Comparison of ENCODE assay signal across 24 cellular contexts in genomic region chr20:19952392-19952791, GRCh38.
DNase-seq lines count a peak whose midpoint lies in the region; ATAC-seq and TF ChIP-seq lines count a peak whose summit lies in the region.
"Had no signal": no experiment of that assay in that cellular context is flagged by ENCODE, and none has a peak within 500 bp of the region (broad histone marks: within the 10 kb centered on the region; RNA-seq: fewer than 3 reads in every experiment).

No MANE protein-coding gene starts in this region.

- peak overlapping the region; percentile 33; the same call in 1 of the 2 replicates for H3K4me2 ChIP-seq in MM.1S (ENCODE audit: low read depth, low read length)
- H3K4me2 ChIP-seq in trophoblast cell (ENCODE audit: low read length): no peak overlapping the region
- H3K4me2 ChIP-seq: A549 had no signal

- no peaks in the 10 kb centered on the region for H3K36me3 ChIP-seq in MM.1S (replicated peaks; ENCODE audit: insufficient read depth, low read length)
- peaks cover 2 to 8% of the 10 kb centered on the region in 2 experiments for H3K36me3 ChIP-seq in trophoblast cell (ENCODE audit: control insufficient read depth in 1 of 2, insufficient read depth in 2 of 2, low read length in 2 of 2)
- H3K36me3 ChIP-seq: BE2C, WERI-Rb-1 had no signal

- H4K12ac ChIP-seq in trophoblast cell (ENCODE audit: low read depth, low read length): no peak overlapping the region

- no peaks in the 10 kb centered on the region for H3K36me3 Mint-ChIP-seq in activated CD4-positive, alpha-beta T cell treated with anti-CD3 and anti-CD28 coated beads for 36 hours (ENCODE audit: low read depth)

- no peaks in the 10 kb centered on the region for H3K79me2 ChIP-seq in MM.1S (ENCODE audit: low read length)
- H3K79me2 ChIP-seq in trophoblast cell (ENCODE audit: control insufficient read depth, insufficient read depth, low read length, poor library complexity): no peaks in the 10 kb centered on the region

- H2BK120ac ChIP-seq in trophoblast cell (ENCODE audit: insufficient read depth, low read length, poor library complexity): no peak overlapping the region

- H3K79me1 ChIP-seq in trophoblast cell (ENCODE audit: low read length): peaks cover 15% of the 10 kb centered on the region

- H3K9ac ChIP-seq in MM.1S (ENCODE audit: low read length): no peak overlapping the region
- H3K9ac ChIP-seq in trophoblast cell (ENCODE audit: low read length): no peak overlapping the region

- H3K4me3 Mint-ChIP-seq in activated CD4-positive, alpha-beta T cell treated with anti-CD3 and anti-CD28 coated beads for 36 hours: no peak overlapping the region
- H3K4me3 Mint-ChIP-seq: activated CD8-positive, alpha-beta T cell treated with anti-CD3 and anti-CD28 coated beads for 36 hours; activated naive CD4-positive, alpha-beta T cell treated with anti-CD3 and anti-CD28 coated beads for 36 hours; central memory CD8-positive, alpha-beta T cell; H9 had no signal

- TF ChIP-seq CTCF in MM.1S (IDR thresholded peaks at IDR 0.05; ENCODE audit: low read length): no peak

- H3K27me3 ChIP-seq in MM.1S (replicated peaks; ENCODE audit: insufficient read depth, low read length) (0 out of 2 replicates have a peak, but pooled peaks cover 3% of the 10 kb centered on the region), trophoblast cell (ENCODE audit: insufficient read depth, low read length) (no peaks in the 10 kb centered on the region)
- H3K27me3 ChIP-seq: BE2C, foreskin keratinocyte, SJSA1 had no signal

- H3K14ac ChIP-seq in trophoblast cell (ENCODE audit: low read length): no peak overlapping the region

- no peaks in the 10 kb centered on the region for H3K9me3 Mint-ChIP-seq in activated CD4-positive, alpha-beta T cell treated with anti-CD3 and anti-CD28 coated beads for 36 hours (ENCODE audit: low read depth)
- H3K9me3 Mint-ChIP-seq: activated CD8-positive, alpha-beta T cell treated with anti-CD3 and anti-CD28 coated beads for 36 hours; activated naive CD4-positive, alpha-beta T cell treated with anti-CD3 and anti-CD28 coated beads for 36 hours; central memory CD8-positive, alpha-beta T cell; H9 had no signal

- H3K27ac ChIP-seq in MM.1S (ENCODE audit: low read length) (peak overlapping the region; percentile 45; the same call in 1 of the 2 replicates), trophoblast cell (ENCODE audit: low read depth, low read length) (no peak overlapping the region)
- H3K27ac ChIP-seq: A549, foreskin keratinocyte, SJSA1, WERI-Rb-1 had no signal

- H3K4ac ChIP-seq in trophoblast cell (ENCODE audit: low read depth, low read length): no peak overlapping the region

- no peak overlapping the region for H3K23ac ChIP-seq in trophoblast cell (ENCODE audit: low read length)

- H4K91ac ChIP-seq in trophoblast cell (ENCODE audit: low read depth, low read length): peak overlapping the region; percentile 45

- no peak overlapping the region for H3K27ac Mint-ChIP-seq in activated CD4-positive, alpha-beta T cell treated with anti-CD3 and anti-CD28 coated beads for 36 hours
- H3K27ac Mint-ChIP-seq: activated CD8-positive, alpha-beta T cell treated with anti-CD3 and anti-CD28 coated beads for 36 hours; activated naive CD4-positive, alpha-beta T cell treated with anti-CD3 and anti-CD28 coated beads for 36 hours had no signal

- H3K9me3 ChIP-seq in MM.1S (replicated peaks; ENCODE audit: insufficient read depth, low read length) (no peaks in the 10 kb centered on the region), trophoblast cell (ENCODE audit: insufficient read depth, low read depth, low read length) (no peaks in the 10 kb centered on the region)
- H3K9me3 ChIP-seq: A549, BE2C, SJSA1 had no signal

- H2AFZ ChIP-seq in MM.1S (ENCODE audit: low read length): no peak overlapping the region
- no peak overlapping the region for H2AFZ ChIP-seq in trophoblast cell (ENCODE audit: insufficient read depth, low read length, poor library complexity)

- H2AK5ac ChIP-seq in trophoblast cell (ENCODE audit: low read length): no peak overlapping the region

- POLR2A ChIA-PET in activated CD4-positive, alpha-beta T cell treated with anti-CD3 and anti-CD28 coated beads for 36 hours (lab: Charles Lee): no interaction called here

- peaks cover 12% of the 10 kb centered on the region for H3F3A ChIP-seq in MM.1S (ENCODE audit: insufficient read depth, low read length)

- no peaks in the 10 kb centered on the region for H4K20me1 ChIP-seq in MM.1S (ENCODE audit: insufficient read depth, low read length)

- H3K27me3 Mint-ChIP-seq in activated CD4-positive, alpha-beta T cell treated with anti-CD3 and anti-CD28 coated beads for 36 hours: peaks cover 2% of the 10 kb centered on the region
- H3K27me3 Mint-ChIP-seq: activated CD8-positive, alpha-beta T cell treated with anti-CD3 and anti-CD28 coated beads for 36 hours had no signal

- H3K4me1 ChIP-seq in MM.1S (ENCODE audit: low read length): peaks cover 22% of the 10 kb centered on the region
- peaks cover 7 to 23% of the 10 kb centered on the region in 2 experiments for H3K4me1 ChIP-seq in trophoblast cell (ENCODE audit: control insufficient read depth in 1 of 2, insufficient read depth in 2 of 2, low read length in 2 of 2)
- H3K4me1 ChIP-seq: BE2C had no signal

- CTCF ChIA-PET in activated CD4-positive, alpha-beta T cell treated with anti-CD3 and anti-CD28 coated beads for 36 hours (lab: Charles Lee): interaction anchor here (1.6 kb wide), 1 partner anchor 42 kb away, joined by 4 read pairs; no protein-coding TSS in a partner anchor

- no CpG with 5 or more reads among the region's 3 CpGs for WGBS in trophoblast cell (ENCODE audit: extremely low coverage, insufficient coverage, insufficient read length)

- intact Hi-C loops in activated CD4-positive, alpha-beta T cell treated with anti-CD3 and anti-CD28 coated beads for 36 hours (cut with DNase I, micrococcal nuclease): no loop called here

- H4K8ac ChIP-seq in trophoblast cell (ENCODE audit: low read depth, low read length): no peak overlapping the region

- DNase-seq in activated CD4-positive, alpha-beta T cell treated with anti-CD3 and anti-CD28 coated beads for 36 hours: peak; percentile 12
- no peak for DNase-seq in activated CD4-positive, alpha-beta T cell treated with anti-CD3 and anti-CD28 coated beads for 1 hour
- DNase-seq in MM.1S (peak; percentile 14), RPMI7951 (ENCODE audit: low read depth) (peak; percentile 66), trophoblast cell (no peak), islet precursor cell (no peak), NCI-H146 treated with DMSO at 0.1 percent for 48 hours (lab: John Stamatoyannopoulos, UW; ENCODE audit: unreplicated experiment) (no peak)
- DNase-seq: activated CD8-positive, alpha-beta T cell treated with anti-CD3 and anti-CD28 coated beads for 36 hours; activated naive CD4-positive, alpha-beta T cell treated with anti-CD3 and anti-CD28 coated beads for 36 hours; anterior cingulate cortex; BE2C; Calu3; erythroblast; H9; NCI-H1105 treated with DMSO at 0.1 percent for 48 hours; nucleus accumbens; stimulated activated CD4-positive, alpha-beta T cell treated with anti-CD3 and anti-CD28 coated beads, Interleukin-4, amount 100 ng/mL, for 4 hours; WERI-Rb-1 had no signal

- H3K9me2 ChIP-seq in MM.1S (replicated peaks; ENCODE audit: insufficient read depth, low read length): no peaks in the 10 kb centered on the region

- H3K4me1 Mint-ChIP-seq in activated CD4-positive, alpha-beta T cell treated with anti-CD3 and anti-CD28 coated beads for 36 hours: peaks cover 8% of the 10 kb centered on the region
- H3K4me1 Mint-ChIP-seq: central memory CD8-positive, alpha-beta T cell had no signal

- H3K4me3 ChIP-seq in MM.1S (ENCODE audit: low read length): no peak overlapping the region
- H3K4me3 ChIP-seq in trophoblast cell (ENCODE audit: low read depth, low read length): no peak overlapping the region
- H3K4me3 ChIP-seq: A549, SJSA1 had no signal

- H2BK5ac ChIP-seq in trophoblast cell (ENCODE audit: low read depth, low read length, poor library complexity): no peak overlapping the region

- ATAC-seq in activated CD4-positive, alpha-beta T cell treated with anti-CD3 and anti-CD28 coated beads for 36 hours: peak; percentile 62
- ATAC-seq in GM18870 (IDR thresholded peaks at IDR 0.05; ENCODE audit: unreplicated experiment): no peak
- ATAC-seq: A549; activated CD8-positive, alpha-beta T cell treated with anti-CD3 and anti-CD28 coated beads for 36 hours; foreskin keratinocyte; Panc1 had no signal

- H3K18ac ChIP-seq in trophoblast cell (ENCODE audit: low read length): no peak overlapping the region

- no peak overlapping the region for H2BK12ac ChIP-seq in trophoblast cell (ENCODE audit: low read length)

Comparison
In these comparisons a context has a peak if more than half of its experiments do, and no peak if none do; other contexts are left out.
1. DNase-seq: peak in activated CD4-positive, alpha-beta T cell treated with anti-CD3 and anti-CD28 coated beads for 36 hours (single experiment), MM.1S (single experiment) and RPMI7951 (single experiment); none in activated CD4-positive, alpha-beta T cell treated with anti-CD3 and anti-CD28 coated beads for 1 hour (single experiment), trophoblast cell (0 of 2), islet precursor cell (single experiment) and NCI-H146 treated with DMSO at 0.1 percent for 48 hours (single experiment).